Comparison of ENCODE assay signal across 9 cellular contexts in the genomic region with DNA sequence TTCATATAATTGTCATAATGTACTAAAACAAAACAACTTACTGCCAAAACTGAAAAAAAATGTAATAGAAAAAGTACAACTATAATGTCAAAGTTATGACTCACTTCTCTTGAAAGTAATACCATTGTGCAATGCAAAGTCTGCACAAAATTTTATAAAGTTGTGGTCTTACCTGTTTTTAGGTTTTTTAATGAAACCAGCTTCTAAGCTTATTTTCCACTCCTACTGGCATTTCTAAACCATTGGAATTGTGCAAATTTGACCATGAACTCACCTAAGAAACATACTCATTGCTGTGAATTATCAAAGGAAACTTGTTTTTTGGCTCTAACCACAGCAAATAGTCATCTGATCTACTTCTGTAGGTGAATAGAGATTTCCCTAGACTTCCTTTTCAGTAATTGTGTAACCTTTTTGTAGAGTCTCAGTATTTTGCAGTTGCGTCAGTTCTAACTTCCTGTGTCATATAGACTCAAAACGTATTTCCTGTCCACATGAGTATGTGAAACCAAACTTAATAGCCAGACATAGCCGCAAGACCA. TPM values are rescaled to one million over a fixed set of nuclear protein-coding genes. Genes with fewer than 3 reads are reported as not detected.
DNase-seq lines count a peak whose midpoint lies in the region; ATAC-seq and TF ChIP-seq lines count a peak whose summit lies in the region.
"Had no signal": no experiment of that assay in that cellular context is flagged by ENCODE, and none has a peak within 500 bp of the region (broad histone marks: within the 10 kb centered on the region; RNA-seq: fewer than 3 reads in every experiment).

No MANE protein-coding gene starts in this region.

- peak overlapping the region; percentile 66 for H3K27ac Mint-ChIP-seq in activated naive CD8-positive, alpha-beta T cell

- no peaks in the 10 kb centered on the region for H4K20me1 ChIP-seq in osteoblast (ENCODE audit: insufficient read depth, low read length)

- H3K36me3 Mint-ChIP-seq in activated naive CD8-positive, alpha-beta T cell, result no peaks in the 10 kb centered on the region

- H3K4me2 ChIP-seq in osteoblast (ENCODE audit: insufficient read depth, low read length), result no peak overlapping the region

- TF ChIP-seq CTCF in GM13977 (IDR thresholded peaks at IDR 0.05; ENCODE audit: extremely low read depth, insufficient read depth, missing control alignments) (no peak), osteoblast (IDR thresholded peaks at IDR 0.05; ENCODE audit: extremely low read depth, low read depth, low read length) (no peak)

- H3K4me1 ChIP-seq in ACC112 (ENCODE audit: control insufficient read depth, insufficient read depth, low read length, unreplicated experiment) (peaks cover 15% of the 10 kb centered on the region), osteoblast (ENCODE audit: insufficient read depth, low read length) (peaks cover 8% of the 10 kb centered on the region)

- DNase-seq in GM13977 (ENCODE audit: low spot score), result no peak
- no peak for DNase-seq in cerebellum (ENCODE audit: low spot score)
- no peak for DNase-seq in NCI-H128 (lab: John Stamatoyannopoulos, UW; ENCODE audit: unreplicated experiment)
- no peak for DNase-seq in osteoblast (ENCODE audit: insufficient read length, low spot score, missing footprints)
- DNase-seq: MG63 had no signal

- H3K4me1 Mint-ChIP-seq in activated naive CD8-positive, alpha-beta T cell (ENCODE audit: low read depth), result peaks cover 12% of the 10 kb centered on the region

- H3K4me3 ChIP-seq in ACC112 (ENCODE audit: low read depth, low read length) (0 out of 2 replicates have a peak overlapping the region, but pooled peaks have one; percentile 18), osteoblast (ENCODE audit: insufficient read depth, low read length) (no peak overlapping the region)
- H3K4me3 ChIP-seq: MG63 had no signal

- H3K9me3 Mint-ChIP-seq in activated naive CD8-positive, alpha-beta T cell (ENCODE audit: low read depth), result no peaks in the 10 kb centered on the region

- H3K27me3 Mint-ChIP-seq in activated naive CD8-positive, alpha-beta T cell, result peaks cover 4% of the 10 kb centered on the region

- H3K27me3 ChIP-seq in ACC112 (ENCODE audit: insufficient read depth, low read length), result no peaks in the 10 kb centered on the region
- H3K27me3 ChIP-seq in osteoblast (ENCODE audit: insufficient read depth, low read length), result no peaks in the 10 kb centered on the region
- H3K27me3 ChIP-seq: MG63 had no signal

- H3K9me3 ChIP-seq in osteoblast (ENCODE audit: low read depth, low read length), result no peaks in the 10 kb centered on the region
- H3K9me3 ChIP-seq: MG63 had no signal

- in situ Hi-C loops in GM13977 (cut with MboI; ENCODE audit: low pct_unique_long_range_greater_than_20kb, low sequenced_read_pairs, unreplicated experiment), result no loop called here

- H3K27ac ChIP-seq in ACC112 (ENCODE audit: low read depth, low read length) (peak overlapping the region; percentile 65), osteoblast (ENCODE audit: low read depth, low read length) (no peak overlapping the region)

- H2AFZ ChIP-seq in ACC112 (ENCODE audit: low read length, unreplicated experiment) (no peak overlapping the region), osteoblast (ENCODE audit: low read length) (no peak overlapping the region)

- no peaks in the 10 kb centered on the region for H3K36me3 ChIP-seq in ACC112 (ENCODE audit: insufficient read depth, low read length)
- no peaks in the 10 kb centered on the region for H3K36me3 ChIP-seq in osteoblast (ENCODE audit: insufficient read depth, low read length)
- H3K36me3 ChIP-seq: MG63 had no signal

- no peaks in the 10 kb centered on the region for H3K79me2 ChIP-seq in ACC112 (ENCODE audit: control insufficient read depth, insufficient read depth, low read length, unreplicated experiment)
- no peaks in the 10 kb centered on the region for H3K79me2 ChIP-seq in osteoblast (ENCODE audit: insufficient read depth, low read length)

- peak; percentile 84 for ATAC-seq in GM21360 (IDR thresholded peaks at IDR 0.05; ENCODE audit: unreplicated experiment)
- peak; percentile 81 for ATAC-seq in HG03575 (IDR thresholded peaks at IDR 0.05; ENCODE audit: extremely low read depth, insufficient number of reproducible peaks, low FRiP score, unreplicated experiment)

- H3K4me3 Mint-ChIP-seq in activated naive CD8-positive, alpha-beta T cell, result peak overlapping the region; percentile 24

RNA-seq across cellular contexts. Expression of a gene that starts 31.9 kb away (rescaled TPM):
- 40.3 TPM for total RNA-seq in cerebellum
- 123 and 154 TPM in 2 replicates for total RNA-seq in osteoblast
